Comparison of ENCODE assay signal across 8 cellular contexts in genomic region chr5:139848508-139849100, GRCh38. TPM values are rescaled to one million over a fixed set of nuclear protein-coding genes. Genes with fewer than 3 reads are reported as not detected.
DNase-seq lines count a peak whose midpoint lies in the region; ATAC-seq and TF ChIP-seq lines count a peak whose summit lies in the region.

No MANE protein-coding gene starts in this region.

- no peaks in the 10 kb centered on the region for H3K9me3 Mint-ChIP-seq in T-helper 2 cell treated with Interferon-gamma antibody and Interleukin-4, amounts not matched to agents 5 μg/mL and 100 μg/mL, for 36 hours
- H3K9me3 Mint-ChIP-seq in neural progenitor cell, result no peaks in the 10 kb centered on the region

- peak overlapping the region; percentile 62 for H3K4me3 Mint-ChIP-seq in T-helper 2 cell treated with Interferon-gamma antibody and Interleukin-4, amounts not matched to agents 5 μg/mL and 100 μg/mL, for 36 hours
- peak overlapping the region; percentile 84 for H3K4me3 Mint-ChIP-seq in neural progenitor cell

- H3F3A ChIP-seq in neural progenitor cell (ENCODE audit: low read depth), result peaks cover 11% of the 10 kb centered on the region

- no peak overlapping the region for H2AFZ ChIP-seq in neural progenitor cell (replicated peaks)

- peaks cover 16% of the 10 kb centered on the region for H4K20me1 ChIP-seq in neural progenitor cell (ENCODE audit: low read depth)

- H3K4me2 ChIP-seq in neural progenitor cell, result peak overlapping the region; percentile 81

- peaks cover 2% of the 10 kb centered on the region for H3K4me1 Mint-ChIP-seq in T-helper 2 cell treated with Interferon-gamma antibody and Interleukin-4, amounts not matched to agents 5 μg/mL and 100 μg/mL, for 36 hours (ENCODE audit: low read depth)
- peaks cover 7% of the 10 kb centered on the region for H3K4me1 Mint-ChIP-seq in neural progenitor cell

- no peak overlapping the region for H3K9ac ChIP-seq in neural progenitor cell

- H3K79me2 ChIP-seq in neural progenitor cell (ENCODE audit: low read depth), result no peaks in the 10 kb centered on the region

- no peak for TF ChIP-seq CTCF in neural progenitor cell (IDR thresholded peaks at IDR 0.05)

- H3K27ac ChIP-seq in neural progenitor cell, result no peak overlapping the region

- peak overlapping the region; percentile 54 for H3K4me3 ChIP-seq in neural progenitor cell

- no peaks in the 10 kb centered on the region for H3K36me3 ChIP-seq in neural progenitor cell

- no peak overlapping the region for H3K27ac Mint-ChIP-seq in T-helper 2 cell treated with Interferon-gamma antibody and Interleukin-4, amounts not matched to agents 5 μg/mL and 100 μg/mL, for 36 hours
- no peak overlapping the region for H3K27ac Mint-ChIP-seq in neural progenitor cell

- peaks cover 85% of the 10 kb centered on the region for H3K27me3 ChIP-seq in neural progenitor cell

- H3K9me3 ChIP-seq in neural progenitor cell (ENCODE audit: low read depth), result no peaks in the 10 kb centered on the region

- no peaks in the 10 kb centered on the region for H3K36me3 Mint-ChIP-seq in T-helper 2 cell treated with Interferon-gamma antibody and Interleukin-4, amounts not matched to agents 5 μg/mL and 100 μg/mL, for 36 hours (ENCODE audit: low read depth)
- no peaks in the 10 kb centered on the region for H3K36me3 Mint-ChIP-seq in neural progenitor cell

- H3K27me3 Mint-ChIP-seq in T-helper 2 cell treated with Interferon-gamma antibody and Interleukin-4, amounts not matched to agents 5 μg/mL and 100 μg/mL, for 36 hours (ENCODE audit: low read depth), result peaks cover 53% of the 10 kb centered on the region
- peaks cover 35% of the 10 kb centered on the region for H3K27me3 Mint-ChIP-seq in neural progenitor cell (ENCODE audit: insufficient read depth, low read depth)

- peak; percentile 9 for ATAC-seq in GM21737 (IDR thresholded peaks at IDR 0.05; ENCODE audit: unreplicated experiment)

- no peak for DNase-seq in T-helper 2 cell treated with Interferon-gamma antibody and Interleukin-4, amounts not matched to agents 5 μg/mL and 100 μg/mL, for 36 hours (ENCODE audit: low spot score)
- DNase-seq in effector CD8-positive, alpha-beta T cell (lab: John Stamatoyannopoulos, UW), result peak; percentile 4
- DNase-seq in neural progenitor cell (ENCODE audit: low spot score), result no peak
- no peak for DNase-seq in CD1c-positive myeloid dendritic cell (ENCODE audit: extremely low spot score)
- DNase-seq in GM03348 (ENCODE audit: low spot score), result no peak
- no peak for DNase-seq in NCI-H2107 treated with DMSO at 0.1 percent for 48 hours (lab: John Stamatoyannopoulos, UW; ENCODE audit: unreplicated experiment)
- DNase-seq in NCI-H1048 (lab: John Stamatoyannopoulos, UW), result no peak

- H3K4me1 ChIP-seq in neural progenitor cell, result no peaks in the 10 kb centered on the region

RNA-seq across cellular contexts. Expression of gene PSD2, which starts 53.0 kb away (rescaled TPM):
- 0.09 and 0.53 TPM in 2 replicates for total RNA-seq in neural progenitor cell (ENCODE audit: low replicate concordance)
